8 cellular contexts compared by ENCODE assay signal in genomic region chr16:85275533-85276249, GRCh38.
DNase-seq lines count a peak whose midpoint lies in the region; ATAC-seq and TF ChIP-seq lines count a peak whose summit lies in the region.

No MANE protein-coding gene starts in this region.

- no peaks in the 10 kb centered on the region for H3K4me1 Mint-ChIP-seq in activated B cell treated with CpG ODN at 0.5 μM for 24 hours

- H3K36me3 Mint-ChIP-seq in activated B cell treated with CpG ODN at 0.5 μM for 24 hours (ENCODE audit: low read depth) = no peaks in the 10 kb centered on the region

- no peaks in the 10 kb centered on the region for H3K4me1 ChIP-seq in breast epithelium

- peak; percentile 74 for ATAC-seq in activated B cell treated with CpG ODN at 0.5 μM for 24 hours (ENCODE audit: low read depth)
- ATAC-seq in GM21786 (IDR thresholded peaks at IDR 0.05; ENCODE audit: unreplicated experiment) = no peak

- no peaks in the 10 kb centered on the region for H3K27me3 ChIP-seq in breast epithelium

- no peak overlapping the region for H3K4me3 Mint-ChIP-seq in activated B cell treated with CpG ODN at 0.5 μM for 24 hours

- H3K27me3 Mint-ChIP-seq in activated B cell treated with CpG ODN at 0.5 μM for 24 hours = no peaks in the 10 kb centered on the region

- no peak overlapping the region for H3K27ac Mint-ChIP-seq in activated B cell treated with CpG ODN at 0.5 μM for 24 hours

- H3K4me3 ChIP-seq in breast epithelium = no peak overlapping the region

- POLR2A ChIA-PET in activated B cell treated with CpG ODN at 0.5 μM for 24 hours (lab: Charles Lee) = interaction anchor here (0.5 kb wide), 1 partner anchor 124 kb away, joined by 9 read pairs; no protein-coding TSS in a partner anchor

- intact Hi-C loops in activated B cell treated with CpG ODN at 0.5 μM for 24 hours (cut with micrococcal nuclease) (no loop called here), breast epithelium (cut with DNase I; ENCODE audit: low total_unique reads) (no loop called here)

- H3K9me3 ChIP-seq in breast epithelium = no peaks in the 10 kb centered on the region

- DNase-seq in NCI-H1417 (lab: John Stamatoyannopoulos, UW) = peak; percentile 35 to 79 (median 58)
- no peak for DNase-seq in NCI-H1417 treated with DMSO at 0.1 percent for 48 hours (lab: John Stamatoyannopoulos, UW)
- peak; percentile 41 for DNase-seq in NCI-H128 (lab: John Stamatoyannopoulos, UW; ENCODE audit: unreplicated experiment)
- DNase-seq in activated B cell treated with CpG ODN at 0.5 μM for 24 hours = peak; percentile 59
- DNase-seq in breast epithelium (ENCODE audit: low spot score in 2 of 2) = peak; percentile 54 to 79
- peak; percentile 84 for DNase-seq in islet precursor cell
- DNase-seq in stimulated activated CD4-positive, alpha-beta T cell treated with anti-CD3 and anti-CD28 coated beads, Interleukin-1b, Interleukin-23, amount 100 ng/mL, for 48 hours = peak; percentile 65

- CTCF ChIA-PET in activated B cell treated with CpG ODN at 0.5 μM for 24 hours (lab: Charles Lee) = interaction anchor here (1.0 kb wide), 1 partner anchor 33 kb away, joined by 3 read pairs; no protein-coding TSS in a partner anchor

- TF ChIP-seq CTCF in activated B cell treated with CpG ODN at 0.5 μM for 24 hours (IDR thresholded peaks at IDR 0.05) = no peak
- peak; percentile 66 to 95 (median 75) for TF ChIP-seq CTCF in breast epithelium (IDR thresholded peaks at IDR 0.05)

- no peaks in the 10 kb centered on the region for H3K36me3 ChIP-seq in breast epithelium

- TF ChIP-seq POLR2A in breast epithelium (IDR thresholded peaks at IDR 0.05) = no peak

- H3K27ac ChIP-seq in breast epithelium = no peak overlapping the region

- no peaks in the 10 kb centered on the region for H3K9me3 Mint-ChIP-seq in activated B cell treated with CpG ODN at 0.5 μM for 24 hours
